Comparison of ENCODE assay signal across 9 cellular contexts in the genomic region with DNA sequence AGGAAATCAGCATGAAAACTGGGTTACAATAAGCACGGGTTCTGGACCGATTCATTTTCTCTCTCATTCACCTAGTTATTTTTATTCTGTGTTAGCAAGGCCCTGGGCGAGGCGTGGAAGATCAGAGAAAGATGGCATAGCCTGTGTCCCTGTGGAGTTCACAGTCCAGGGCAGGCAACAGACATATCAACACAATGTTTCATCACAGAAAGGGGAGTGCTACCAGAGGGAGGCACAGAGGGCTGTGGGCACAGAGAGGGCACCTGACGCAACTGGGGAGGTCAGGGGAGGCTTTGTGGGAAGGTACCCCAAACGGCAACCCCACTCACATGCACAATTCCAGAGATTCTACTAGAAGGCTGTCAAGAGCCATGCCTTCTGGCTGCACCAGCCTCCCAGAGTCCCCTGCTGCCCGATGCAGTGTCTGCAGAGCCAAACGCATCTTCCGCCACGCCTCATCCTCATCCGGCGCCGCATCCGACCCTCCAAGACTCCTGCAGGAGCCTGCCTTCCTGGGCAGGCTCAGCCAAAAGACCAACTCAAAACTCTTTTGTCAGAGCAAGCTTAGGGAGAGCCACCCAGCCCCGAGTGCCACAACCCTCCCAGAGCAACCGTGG. TPM values are rescaled to one million over a fixed set of nuclear protein-coding genes. Genes with fewer than 3 reads are reported as not detected.
DNase-seq lines count a peak whose midpoint lies in the region; ATAC-seq, FAIRE-seq and TF ChIP-seq lines count a peak whose summit lies in the region.
"Had no signal": no experiment of that assay in that cellular context is flagged by ENCODE, and none has a peak within 500 bp of the region (broad histone marks: within the 10 kb centered on the region; RNA-seq: fewer than 3 reads in every experiment).

No MANE protein-coding gene starts in this region.

- peaks cover 13% of the 10 kb centered on the region for H3K36me3 Mint-ChIP-seq in activated CD4-positive, alpha-beta T cell treated with anti-CD3 and anti-CD28 coated beads for 36 hours (ENCODE audit: low read depth)

- intact Hi-C loops in activated CD4-positive, alpha-beta T cell treated with anti-CD3 and anti-CD28 coated beads for 36 hours (cut with DNase I, micrococcal nuclease) = loop anchor here in 1 of 2 experiments (10.0 kb wide), 1 partner anchor 548 kb away; a partner anchor contains a TSS
- intact Hi-C loops in adrenal gland (cut with DNase I) (no loop called here), kidney (cut with DNase I) (no loop called here)

- no peak for ATAC-seq in activated CD4-positive, alpha-beta T cell treated with anti-CD3 and anti-CD28 coated beads for 36 hours
- ATAC-seq in thoracic aorta (ENCODE audit: insufficient number of reproducible peaks, low FRiP score, low read depth) (no peak), GM19397 (IDR thresholded peaks at IDR 0.05; ENCODE audit: unreplicated experiment) (no peak)

- no peaks in the 10 kb centered on the region for H3K9me3 Mint-ChIP-seq in activated CD4-positive, alpha-beta T cell treated with anti-CD3 and anti-CD28 coated beads for 36 hours (ENCODE audit: low read depth)

- CTCF ChIA-PET in activated CD4-positive, alpha-beta T cell treated with anti-CD3 and anti-CD28 coated beads for 36 hours (lab: Charles Lee) = interaction anchor here (1.0 kb wide), 2 partner anchors 17 to 29 kb away, joined by 3 to 4 read pairs; no protein-coding TSS in a partner anchor

- no peaks in the 10 kb centered on the region for H3K27me3 Mint-ChIP-seq in activated CD4-positive, alpha-beta T cell treated with anti-CD3 and anti-CD28 coated beads for 36 hours

- H3K4me3 Mint-ChIP-seq in activated CD4-positive, alpha-beta T cell treated with anti-CD3 and anti-CD28 coated beads for 36 hours = peak overlapping the region; percentile 80

- peaks cover 19 to 28% of the 10 kb centered on the region in 2 donors for H3K4me1 ChIP-seq in adrenal gland (replicated peaks in 1 of 2)
- peaks cover 15 to 16% of the 10 kb centered on the region in 2 donors for H3K4me1 ChIP-seq in kidney (ENCODE audit: control insufficient read depth in 1 of 2, insufficient read depth in 1 of 2, low read depth in 1 of 2, low read length in 2 of 2)
- H3K4me1 ChIP-seq in thoracic aorta (ENCODE audit: control insufficient read depth in 1 of 2, low read depth in 2 of 2) = peaks cover 20 to 57% of the 10 kb centered on the region in 2 donors

- H3K9ac ChIP-seq in kidney (ENCODE audit: low read length in 2 of 2) = peak overlapping the region in 1 of 2 donors; percentile 61

- H3K27ac ChIP-seq in adrenal gland (peak overlapping the region in 4 of 5 donors; percentile 28 to 92 (median 75)), kidney (ENCODE audit: low read depth in 2 of 2, low read length in 2 of 2) (no peak overlapping the region), thoracic aorta (peak overlapping the region; percentile 72 to 74)

- H3K4me3 ChIP-seq in adrenal gland (peak overlapping the region in 2 of 4 donors; percentile 91 to 98), kidney (ENCODE audit: low read length in 2 of 2) (peak overlapping the region; percentile 70 to 73), thoracic aorta (peak overlapping the region; percentile 75)

- WGBS in adrenal gland, 4 donors = 25 to 57% (median 45%) methylated on average over 5 to 16 of the region's 16 CpGs

- no peaks in the 10 kb centered on the region for H3K27me3 ChIP-seq in adrenal gland
- H3K27me3 ChIP-seq in thoracic aorta (replicated peaks; ENCODE audit: insufficient read depth) = no peaks in the 10 kb centered on the region

- H3K36me3 ChIP-seq in adrenal gland (replicated peaks in 1 of 2) = peaks cover 0 to 3% of the 10 kb centered on the region in 2 donors
- peaks cover 0 to 8% of the 10 kb centered on the region in 2 donors for H3K36me3 ChIP-seq in kidney (ENCODE audit: control insufficient read depth in 1 of 2, insufficient read depth in 2 of 2, low read length in 2 of 2)
- no peaks in the 10 kb centered on the region for H3K36me3 ChIP-seq in thoracic aorta

- DNase-seq in activated CD4-positive, alpha-beta T cell treated with anti-CD3 and anti-CD28 coated beads for 36 hours = no peak
- no peak for DNase-seq in activated CD4-positive, alpha-beta T cell treated with anti-CD3 and anti-CD28 coated beads for 1 hour
- DNase-seq in adrenal gland = peak in 4 of 7 donors; percentile 27 to 69 (median 44)
- DNase-seq in kidney = no peak
- no peak for DNase-seq in thoracic aorta (ENCODE audit: low spot score)
- DNase-seq in NCI-H1092 treated with DMSO at 0.1 percent for 48 hours (lab: John Stamatoyannopoulos, UW) = no peak
- DNase-seq in RCC 7860 (ENCODE audit: low spot score) = no peak

- TF ChIP-seq CTCF in adrenal gland (IDR thresholded peaks at IDR 0.05) (no peak), kidney (IDR thresholded peaks at IDR 0.05; ENCODE audit: borderline replicate concordance, extremely low read depth, insufficient read depth) (no peak), thoracic aorta (IDR thresholded peaks at IDR 0.05) (no peak)

- TF ChIP-seq POLR2A in adrenal gland (IDR thresholded peaks at IDR 0.05) = peak in 1 of 2 donors; percentile 1

- peaks cover 25% of the 10 kb centered on the region for H3K4me1 Mint-ChIP-seq in activated CD4-positive, alpha-beta T cell treated with anti-CD3 and anti-CD28 coated beads for 36 hours

- FAIRE-seq in kidney (lab: Jason Lieb, UNC) (no peak), RCC 7860 (lab: Jason Lieb, UNC) (no peak)
- FAIRE-seq: endometrium had no signal

- POLR2A ChIA-PET in activated CD4-positive, alpha-beta T cell treated with anti-CD3 and anti-CD28 coated beads for 36 hours (lab: Charles Lee) = no interaction called here

- H3K27ac Mint-ChIP-seq in activated CD4-positive, alpha-beta T cell treated with anti-CD3 and anti-CD28 coated beads for 36 hours = peak overlapping the region; percentile 38

- H3K9me3 ChIP-seq in adrenal gland (replicated peaks in 1 of 3) = no peaks in the 10 kb centered on the region
- no peaks in the 10 kb centered on the region for H3K9me3 ChIP-seq in kidney (ENCODE audit: control insufficient read depth in 1 of 2, low read length in 2 of 2)
- no peaks in the 10 kb centered on the region for H3K9me3 ChIP-seq in thoracic aorta

RNA-seq across cellular contexts. Expression of a gene that starts 1.4 kb away (rescaled TPM):
- total RNA-seq in activated CD4-positive, alpha-beta T cell treated with anti-CD3 and anti-CD28 coated beads for 36 hours = 10 to 100 TPM; 63.6 to 77.7 TPM
- 100 to 1,000 TPM in 1 of 8 donors, 10 to 100 TPM in 7; 22.0 to 104 (median 44.0) TPM for total RNA-seq in adrenal gland
- polyA plus RNA-seq in adrenal gland = 100 to 1,000 TPM in 2 of 3 donors, 10 to 100 TPM in 1; 18.4 to 851 (median 249) TPM
- total RNA-seq in kidney = 77.8 TPM
- 61.0 TPM for polyA plus RNA-seq in kidney (ENCODE audit: insufficient read depth, low read depth, low replicate concordance)
- 100 to 1,000 TPM in 1 of 2 donors, 10 to 100 TPM in 1; 76.6 to 103 TPM for total RNA-seq in thoracic aorta

RNA-seq across cellular contexts. Expression of a gene that starts 36.2 kb away (rescaled TPM):
- total RNA-seq in activated CD4-positive, alpha-beta T cell treated with anti-CD3 and anti-CD28 coated beads for 36 hours = 100 to 1,000 TPM; 192 to 197 TPM
- total RNA-seq in adrenal gland (100 to 1,000 TPM in 5 of 8 donors, 10 to 100 TPM in 3; 71.4 to 180 (median 109) TPM), kidney (86.7 TPM), thoracic aorta (100 to 1,000 TPM in 1 of 2 donors, 10 to 100 TPM in 1; 53.7 to 138 TPM)
- polyA plus RNA-seq in adrenal gland (100 to 1,000 TPM in 2 of 3 donors, 10 to 100 TPM in 1; 47.0 to 145 (median 124) TPM), kidney (ENCODE audit: insufficient read depth, low read depth, low replicate concordance) (97.3 TPM)

RNA-seq across cellular contexts. Expression of a gene that starts 39.1 kb away (rescaled TPM):
- total RNA-seq in activated CD4-positive, alpha-beta T cell treated with anti-CD3 and anti-CD28 coated beads for 36 hours = 100 to 1,000 TPM in 1 of 2 experiments, 10 to 100 TPM in 1; 83.2 to 109 TPM
- 100 to 1,000 TPM in 7 of 8 donors, 10 to 100 TPM in 1; 67.6 to 265 (median 144) TPM for total RNA-seq in adrenal gland
- 100 to 1,000 TPM; 105 to 125 (median 113) TPM for polyA plus RNA-seq in adrenal gland
- total RNA-seq in kidney = 168 TPM
- 214 TPM for polyA plus RNA-seq in kidney (ENCODE audit: insufficient read depth, low read depth, low replicate concordance)
- total RNA-seq in thoracic aorta = 100 to 1,000 TPM; 103 to 119 TPM

RNA-seq across cellular contexts. Expression of a gene that starts 43.3 kb away (rescaled TPM):
- 1 to 10 TPM; 4.2 to 4.8 TPM for total RNA-seq in activated CD4-positive, alpha-beta T cell treated with anti-CD3 and anti-CD28 coated beads for 36 hours
- total RNA-seq in adrenal gland = 10 to 100 TPM in 6 of 8 donors, 1 to 10 TPM in 2; 8.2 to 49.1 (median 13.5) TPM
- polyA plus RNA-seq in adrenal gland = 10 to 100 TPM in 2 of 3 donors, 1 to 10 TPM in 1; 2.3 to 38.5 (median 10.7) TPM
- total RNA-seq in kidney = 18.6 TPM
- 1.9 TPM for polyA plus RNA-seq in kidney (ENCODE audit: insufficient read depth, low read depth, low replicate concordance)
- total RNA-seq in thoracic aorta = 10 to 100 TPM; 20.5 to 35.6 TPM

RNA-seq across cellular contexts. Expression of a gene that starts 47.0 kb away (rescaled TPM):
- total RNA-seq in activated CD4-positive, alpha-beta T cell treated with anti-CD3 and anti-CD28 coated beads for 36 hours = 10 to 100 TPM; 16.3 to 18.1 TPM
- total RNA-seq in adrenal gland = 10 to 100 TPM; 30.0 to 77.6 (median 43.8) TPM
- polyA plus RNA-seq in adrenal gland = 100 to 1,000 TPM in 1 of 3 donors, 10 to 100 TPM in 2; 22.7 to 131 (median 55.1) TPM
- 30.7 TPM for total RNA-seq in kidney
- 42.6 TPM for polyA plus RNA-seq in kidney (ENCODE audit: insufficient read depth, low read depth, low replicate concordance)
- total RNA-seq in thoracic aorta = 10 to 100 TPM; 17.8 to 29.8 TPM

Comparison
In these comparisons a context has a peak if more than half of its experiments do, and no peak if none do; other contexts are left out.
1. DNase-seq: peak in adrenal gland (4 of 7); none in activated CD4-positive, alpha-beta T cell treated with anti-CD3 and anti-CD28 coated beads for 36 hours (single experiment), activated CD4-positive, alpha-beta T cell treated with anti-CD3 and anti-CD28 coated beads for 1 hour (single experiment), kidney (single experiment), thoracic aorta (single experiment), NCI-H1092 treated with DMSO at 0.1 percent for 48 hours (single experiment) and RCC 7860 (single experiment).
2. H3K27ac ChIP-seq: peak in adrenal gland (4 of 5) and thoracic aorta (2 of 2); none in kidney (0 of 2).